Comparison of ENCODE assay signal across 11 cellular contexts in the genomic region with DNA sequence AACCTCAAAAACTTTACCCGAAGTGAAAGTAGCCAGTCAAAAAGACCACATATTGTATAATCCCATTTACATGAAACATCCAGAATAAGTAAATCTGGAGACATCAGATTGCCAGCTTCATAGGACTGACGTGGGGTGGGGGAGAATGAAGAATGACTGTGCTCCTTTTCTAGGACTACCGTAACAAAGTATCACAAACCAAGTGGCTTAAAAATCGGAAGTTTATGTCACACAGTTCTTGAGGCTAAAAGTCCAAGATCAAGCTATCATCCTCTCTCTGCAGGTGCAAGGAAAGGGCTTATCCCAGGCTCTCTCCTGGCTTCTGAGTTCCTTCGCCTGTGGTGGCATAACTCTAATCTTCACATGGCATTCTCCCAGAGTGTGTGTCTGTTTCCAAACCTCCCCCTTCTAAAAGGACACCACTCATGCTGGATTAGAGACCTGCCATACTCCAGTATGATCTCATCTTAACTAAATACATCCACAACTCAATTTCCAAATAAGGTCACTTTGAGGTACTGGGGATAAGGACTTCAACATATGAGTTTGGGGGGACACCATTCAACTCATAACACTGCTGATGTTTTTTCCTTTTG. TPM values are rescaled to one million over a fixed set of nuclear protein-coding genes. Genes with fewer than 3 reads are reported as not detected.
DNase-seq lines count a peak whose midpoint lies in the region; ATAC-seq and TF ChIP-seq lines count a peak whose summit lies in the region.
"Had no signal": no experiment of that assay in that cellular context is flagged by ENCODE, and none has a peak within 500 bp of the region (broad histone marks: within the 10 kb centered on the region; RNA-seq: fewer than 3 reads in every experiment).

No MANE protein-coding gene starts in this region.

- ATAC-seq in activated CD8-positive, alpha-beta memory T cell treated with anti-CD3 and anti-CD28 coated beads, Interleukin-2, amount 10 ng/mL, durations not matched to agents 7 days and 5 days, result no peak
- peak; percentile 27 for ATAC-seq in esophagus mucosa
- no peak for ATAC-seq in GM18505 (IDR thresholded peaks at IDR 0.05; ENCODE audit: unreplicated experiment)
- ATAC-seq: naive thymus-derived CD4-positive, alpha-beta T cell had no signal

- H3K36me3 ChIP-seq in smooth muscle cell (ENCODE audit: low read depth), result no peaks in the 10 kb centered on the region
- no peaks in the 10 kb centered on the region for H3K36me3 ChIP-seq in adrenal gland (replicated peaks in 1 of 2)
- H3K36me3 ChIP-seq: breast epithelium had no signal

- DNase-seq in activated CD8-positive, alpha-beta memory T cell treated with anti-CD3 and anti-CD28 coated beads, Interleukin-2, amount 10 ng/mL, durations not matched to agents 7 days and 5 days, result no peak
- no peak for DNase-seq in activated CD8-positive, alpha-beta memory T cell treated with anti-CD3 and anti-CD28 coated beads, Interleukin-2, amount 50 U/mL, for 4 hours
- DNase-seq in RPMI7951 (ENCODE audit: low read depth) (peak; percentile 60), smooth muscle cell (lab: John Stamatoyannopoulos, UW; ENCODE audit: unreplicated experiment) (no peak), NCI-H2107 treated with DMSO at 0.1 percent for 48 hours (lab: John Stamatoyannopoulos, UW; ENCODE audit: unreplicated experiment) (no peak), adrenal gland (no peak)
- DNase-seq: naive thymus-derived CD4-positive, alpha-beta T cell; NCI-H2171 treated with DMSO at 0.1 percent for 48 hours had no signal

- TF ChIP-seq POLR2A in GM18505 (IDR thresholded peaks at IDR 0.05; ENCODE audit: borderline replicate concordance, extremely low read depth, insufficient read depth, insufficient read length) (no peak), adrenal gland (IDR thresholded peaks at IDR 0.05) (no peak)

- no peaks in the 10 kb centered on the region for H3K9me3 ChIP-seq in smooth muscle cell (replicated peaks; ENCODE audit: low read depth)
- no peaks in the 10 kb centered on the region for H3K9me3 ChIP-seq in adrenal gland (replicated peaks in 1 of 3)
- H3K9me3 ChIP-seq: breast epithelium had no signal

- H2AFZ ChIP-seq in smooth muscle cell (ENCODE audit: low read depth), result no peak overlapping the region

- peaks cover 78% of the 10 kb centered on the region for H4K20me1 ChIP-seq in smooth muscle cell (ENCODE audit: low read depth)

- H3K4me3 ChIP-seq in smooth muscle cell, result no peak overlapping the region
- no peak overlapping the region for H3K4me3 ChIP-seq in adrenal gland
- H3K4me3 ChIP-seq: breast epithelium had no signal

- H3K4me1 Mint-ChIP-seq in activated CD8-positive, alpha-beta memory T cell treated with anti-CD3 and anti-CD28 coated beads, Interleukin-2, amount 10 ng/mL, durations not matched to agents 7 days and 5 days, result peaks cover 86% of the 10 kb centered on the region

- H3F3A ChIP-seq in smooth muscle cell (ENCODE audit: low read depth), result peaks cover 8% of the 10 kb centered on the region

- H3K27ac ChIP-seq in smooth muscle cell (ENCODE audit: low read depth) (peak overlapping the region; percentile 46), adrenal gland (no peak overlapping the region)
- H3K27ac ChIP-seq: breast epithelium had no signal

- H3K4me1 ChIP-seq in smooth muscle cell (ENCODE audit: low read depth) (peaks cover 23% of the 10 kb centered on the region), adrenal gland (replicated peaks in 1 of 2) (peaks cover 11 to 31% of the 10 kb centered on the region in 2 donors)
- H3K4me1 ChIP-seq: breast epithelium had no signal

- peak overlapping the region; percentile 45 for H3K4me2 ChIP-seq in smooth muscle cell

- peak overlapping the region; percentile 38 for H3K4me3 Mint-ChIP-seq in activated CD8-positive, alpha-beta memory T cell treated with anti-CD3 and anti-CD28 coated beads, Interleukin-2, amount 10 ng/mL, durations not matched to agents 7 days and 5 days

- WGBS in smooth muscle cell (ENCODE audit: low lambda C conversion rate), result 80% methylated on average over 5 of the region's 5 CpGs
- WGBS in adrenal gland, 4 donors, result 87 to 92% (median 90%) methylated on average over 5 of the region's 5 CpGs

- H3K27me3 ChIP-seq in smooth muscle cell (ENCODE audit: low read depth) (no peaks in the 10 kb centered on the region), adrenal gland (no peaks in the 10 kb centered on the region)
- H3K27me3 ChIP-seq: breast epithelium had no signal

- peaks cover 96% of the 10 kb centered on the region for H3K79me2 ChIP-seq in smooth muscle cell (ENCODE audit: low read depth)

- no peak for TF ChIP-seq CTCF in smooth muscle cell (IDR thresholded peaks at IDR 0.05; ENCODE audit: borderline replicate concordance, insufficient read depth, poor library complexity, severe bottlenecking)
- TF ChIP-seq CTCF in adrenal gland (IDR thresholded peaks at IDR 0.05), result no peak

- CTCF ChIA-PET in activated CD8-positive, alpha-beta memory T cell treated with anti-CD3 and anti-CD28 coated beads, Interleukin-2, amount 10 ng/mL, durations not matched to agents 7 days and 5 days (lab: Charles Lee), result interaction anchor here (1.5 to 2.0 kb wide), 4 partner anchors 9 to 24 kb away, joined by 4 to 9 read pairs (median 5); no protein-coding TSS in a partner anchor

- H3K27me3 Mint-ChIP-seq in activated CD8-positive, alpha-beta memory T cell treated with anti-CD3 and anti-CD28 coated beads, Interleukin-2, amount 10 ng/mL, durations not matched to agents 7 days and 5 days, result no peaks in the 10 kb centered on the region
- H3K27me3 Mint-ChIP-seq: naive thymus-derived CD4-positive, alpha-beta T cell had no signal

- H3K36me3 Mint-ChIP-seq in activated CD8-positive, alpha-beta memory T cell treated with anti-CD3 and anti-CD28 coated beads, Interleukin-2, amount 10 ng/mL, durations not matched to agents 7 days and 5 days, result peaks cover 81% of the 10 kb centered on the region

- H3K9ac ChIP-seq in smooth muscle cell (ENCODE audit: low read depth), result no peak overlapping the region

- H3K9me3 Mint-ChIP-seq in activated CD8-positive, alpha-beta memory T cell treated with anti-CD3 and anti-CD28 coated beads, Interleukin-2, amount 10 ng/mL, durations not matched to agents 7 days and 5 days (ENCODE audit: low read depth), result no peaks in the 10 kb centered on the region

- H3K27ac Mint-ChIP-seq in activated CD8-positive, alpha-beta memory T cell treated with anti-CD3 and anti-CD28 coated beads, Interleukin-2, amount 10 ng/mL, durations not matched to agents 7 days and 5 days, result peak overlapping the region; percentile 95

- intact Hi-C loops in adrenal gland (cut with DNase I), result no loop called here

RNA-seq across cellular contexts. Expression of a gene that starts 25.5 kb away (rescaled TPM):
- total RNA-seq in activated CD8-positive, alpha-beta memory T cell treated with anti-CD3 and anti-CD28 coated beads, Interleukin-2, amount 10 ng/mL, durations not matched to agents 7 days and 5 days, result 100 to 1,000 TPM; 219 to 341 TPM
- total RNA-seq in RPMI7951 (2014; rRNA removed; shearing (Covaris generic)), result 15.6 and 24.2 TPM in 2 replicates
- total RNA-seq in esophagus mucosa (2.2 TPM), smooth muscle cell (112 and 117 TPM in 2 replicates), adrenal gland (10 to 100 TPM in 1 of 8 donors, 1 to 10 TPM in 7; 4.3 to 15.1 (median 6.4) TPM)
- polyA plus RNA-seq in smooth muscle cell (62.2 and 62.6 TPM in 2 replicates), adrenal gland (1 to 10 TPM; 2.2 to 4.3 (median 2.6) TPM)
